ENCODE assay signal across 24 cellular contexts in the genomic region with DNA sequence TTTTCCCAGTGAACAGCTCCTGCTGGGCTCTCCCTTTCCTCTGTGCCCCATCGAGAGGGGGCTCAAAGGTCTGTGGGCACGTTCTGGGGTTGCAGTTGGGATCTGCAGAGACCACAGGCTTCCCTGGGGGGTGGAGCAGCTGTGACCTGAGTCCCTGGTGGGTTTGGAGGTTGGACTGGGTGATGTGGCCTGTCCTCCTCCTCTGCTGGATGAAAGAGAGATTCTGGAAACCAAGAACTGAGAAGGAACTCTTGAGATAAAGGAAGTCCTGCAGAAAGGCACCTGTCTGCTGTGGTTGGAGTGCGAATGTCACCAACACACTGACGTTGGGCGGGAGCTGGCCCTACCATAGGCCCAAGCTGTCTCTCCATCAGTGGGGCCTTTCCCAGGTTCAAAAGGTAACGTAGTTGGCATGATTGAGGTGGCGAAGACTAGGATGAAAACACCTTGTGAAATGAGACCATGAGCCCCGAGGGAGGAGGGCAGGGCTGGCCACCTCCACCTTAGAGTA.
"Had no signal": no experiment of that assay in that cellular context is flagged by ENCODE, and none has a peak within 500 bp of the region (broad histone marks: within the 10 kb centered on the region; RNA-seq: fewer than 3 reads in every experiment).

No MANE protein-coding gene starts in this region.

- H3K4me1 ChIP-seq: adrenal gland, breast epithelium, Peyer's patch, SJSA1 had no signal

- H3K36me3 Mint-ChIP-seq: activated naive CD8-positive, alpha-beta T cell treated with anti-CD3 and anti-CD28 coated beads, Interleukin-2, amount 10 ng/mL, durations not matched to agents 7 days and 5 days had no signal

- H3K4me3 ChIP-seq: adrenal gland, breast epithelium, Peyer's patch, SJSA1 had no signal

- H3K36me3 ChIP-seq: adrenal gland, breast epithelium, Peyer's patch, SJSA1 had no signal

- H3K27ac ChIP-seq: adrenal gland, breast epithelium, Peyer's patch, SJSA1 had no signal

- ATAC-seq: activated CD4-positive, CD25-positive, alpha-beta regulatory T cell treated with anti-CD3 and anti-CD28 coated beads, Interleukin-2, amount 50 U/mL, for 24 hours; activated CD8-positive, alpha-beta T cell treated with anti-CD3 and anti-CD28 coated beads, Interleukin-2, amount 10 ng/mL, durations not matched to agents 7 days and 5 days had no signal

- H3K27me3 ChIP-seq: breast epithelium, Peyer's patch had no signal

- DNase-seq: activated CD4-positive, alpha-beta T cell treated with anti-CD3 and anti-CD28 coated beads for 48 hours; activated CD4-positive, alpha-beta T cell treated with anti-CD3 and anti-CD28 coated beads, Interleukin-2, amount 50 U/mL, for 4 hours; activated CD8-positive, alpha-beta memory T cell treated with anti-CD3 and anti-CD28 coated beads, Interleukin-2, amount 50 U/mL, for 48 hours; activated CD8-positive, alpha-beta T cell treated with anti-CD3 and anti-CD28 coated beads, Interleukin-2, amount 10 ng/mL, durations not matched to agents 7 days and 5 days; activated naive CD4-positive, alpha-beta T cell treated with anti-CD3 and anti-CD28 coated beads, Interleukin-2, amount 50 U/mL, for 16 hours; activated naive CD8-positive, alpha-beta T cell treated with anti-CD3 and anti-CD28 coated beads, Interleukin-2, amount 10 ng/mL, durations not matched to agents 7 days and 5 days; activated T-cell treated with anti-CD3 and anti-CD28 coated beads, Interleukin-2, amount 50 U/mL, for 1 hour; adrenal gland; aorta; caudate nucleus; NCI-H1048; NCI-H2029; NCI-H2107; NCI-H2171 treated with DMSO at 0.1 percent for 48 hours; NCI-H226; NCI-H526; NCI-H82; NK-92 treated with Interleukin-12 subunit alpha and Interleukin-12 subunit beta, amount 100 ng/mL, for 24 hours; SHP77 had no signal

- H3K9me3 ChIP-seq: adrenal gland, breast epithelium, Peyer's patch, SJSA1 had no signal

- H3K27ac Mint-ChIP-seq: activated CD8-positive, alpha-beta T cell treated with anti-CD3 and anti-CD28 coated beads, Interleukin-2, amount 10 ng/mL, durations not matched to agents 7 days and 5 days; activated naive CD8-positive, alpha-beta T cell treated with anti-CD3 and anti-CD28 coated beads, Interleukin-2, amount 10 ng/mL, durations not matched to agents 7 days and 5 days; T-helper 1 cell treated with Interleukin-12 subunit alpha and Interleukin-12 subunit beta and Interleukin-4 antibody, amounts not matched to agents 30 μg/mL and 1 μg/mL, for 36 hours had no signal

- H3K4me3 Mint-ChIP-seq: activated CD8-positive, alpha-beta T cell treated with anti-CD3 and anti-CD28 coated beads, Interleukin-2, amount 10 ng/mL, durations not matched to agents 7 days and 5 days; activated naive CD8-positive, alpha-beta T cell treated with anti-CD3 and anti-CD28 coated beads, Interleukin-2, amount 10 ng/mL, durations not matched to agents 7 days and 5 days; T-helper 1 cell treated with Interleukin-12 subunit alpha and Interleukin-12 subunit beta and Interleukin-4 antibody, amounts not matched to agents 30 μg/mL and 1 μg/mL, for 36 hours had no signal

- H3K9me3 Mint-ChIP-seq: activated naive CD8-positive, alpha-beta T cell treated with anti-CD3 and anti-CD28 coated beads, Interleukin-2, amount 10 ng/mL, durations not matched to agents 7 days and 5 days; T-helper 1 cell treated with Interleukin-12 subunit alpha and Interleukin-12 subunit beta and Interleukin-4 antibody, amounts not matched to agents 30 μg/mL and 1 μg/mL, for 36 hours had no signal
